ENCODE assay signal across 1 cellular context in genomic region chr7:73622909-73623797, GRCh38.
TF ChIP-seq lines count a peak whose summit lies in the region.

No MANE protein-coding gene starts in this region.

TF ChIP-seq in GM12878, 131 proteins besides CTCF, POLR2A, EP300 and RAD21:
- TF ChIP-seq SUZ12 (IDR thresholded peaks at IDR 0.05; ENCODE audit: unreplicated experiment) = peak; percentile 35
- TF ChIP-seq CEBPB (IDR thresholded peaks at IDR 0.05; ENCODE audit: borderline replicate concordance in 1 of 2, low read depth in 2 of 2, low read length in 2 of 2) = no peak
